In the genomic region with DNA sequence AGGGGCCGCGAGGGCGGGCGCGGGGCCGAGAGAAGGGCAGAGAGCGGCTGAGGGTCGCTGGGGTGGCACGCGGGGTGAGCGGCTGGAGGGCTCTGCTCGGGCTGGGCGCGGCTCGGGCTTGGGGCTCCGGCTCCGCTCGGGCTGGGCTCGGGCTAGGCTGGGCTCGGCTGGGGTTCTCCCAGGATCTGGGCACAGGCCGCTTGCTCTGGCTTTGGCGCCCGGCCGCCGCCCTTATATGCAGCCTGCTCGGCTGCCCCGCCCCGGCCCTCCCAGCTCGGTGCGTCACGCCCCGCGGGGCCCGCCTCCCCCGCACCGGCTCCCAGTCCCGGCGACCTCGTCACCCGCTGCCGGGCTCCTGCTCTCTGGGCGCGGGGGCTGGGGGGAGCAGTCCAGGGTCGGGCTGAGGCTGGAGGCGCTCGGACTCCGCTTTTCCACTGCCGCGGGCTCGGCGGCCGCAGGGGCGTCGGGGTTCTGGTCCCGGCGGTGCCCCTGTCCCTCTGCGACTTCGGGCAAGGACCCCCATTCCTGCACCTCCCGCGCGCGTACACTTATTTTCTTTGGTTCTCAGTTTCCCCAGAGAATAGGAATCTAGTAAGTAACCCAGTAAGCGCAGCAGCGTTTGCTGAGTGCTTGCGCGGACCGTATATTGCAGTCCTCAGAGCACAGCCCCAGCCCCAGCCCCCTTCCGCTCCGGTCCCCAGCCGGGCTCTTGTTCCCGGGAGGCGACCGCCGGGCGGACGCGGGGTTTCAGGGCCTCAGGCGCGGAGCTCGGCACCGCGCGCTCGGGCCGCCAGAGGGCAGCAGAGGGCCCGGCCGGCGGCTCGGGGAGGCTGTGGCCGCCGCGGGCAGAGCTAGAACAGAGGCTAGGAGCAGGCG, we compare ENCODE assay signal across 1 cellular context.
TF ChIP-seq lines count a peak whose summit lies in the region.

A gene with protein sequence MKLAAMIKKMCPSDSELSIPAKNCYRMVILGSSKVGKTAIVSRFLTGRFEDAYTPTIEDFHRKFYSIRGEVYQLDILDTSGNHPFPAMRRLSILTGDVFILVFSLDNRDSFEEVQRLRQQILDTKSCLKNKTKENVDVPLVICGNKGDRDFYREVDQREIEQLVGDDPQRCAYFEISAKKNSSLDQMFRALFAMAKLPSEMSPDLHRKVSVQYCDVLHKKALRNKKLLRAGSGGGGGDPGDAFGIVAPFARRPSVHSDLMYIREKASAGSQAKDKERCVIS (minus strand): TSS at position 207 of the 876 bp plus-strand sequence. CDS start 214 bp downstream, outside the sequence.

TF ChIP-seq in HepG2, 621 proteins besides CTCF, POLR2A, EP300 and RAD21 (continued from another document and continues in another):
- TF ChIP-seq, protein P1, sequence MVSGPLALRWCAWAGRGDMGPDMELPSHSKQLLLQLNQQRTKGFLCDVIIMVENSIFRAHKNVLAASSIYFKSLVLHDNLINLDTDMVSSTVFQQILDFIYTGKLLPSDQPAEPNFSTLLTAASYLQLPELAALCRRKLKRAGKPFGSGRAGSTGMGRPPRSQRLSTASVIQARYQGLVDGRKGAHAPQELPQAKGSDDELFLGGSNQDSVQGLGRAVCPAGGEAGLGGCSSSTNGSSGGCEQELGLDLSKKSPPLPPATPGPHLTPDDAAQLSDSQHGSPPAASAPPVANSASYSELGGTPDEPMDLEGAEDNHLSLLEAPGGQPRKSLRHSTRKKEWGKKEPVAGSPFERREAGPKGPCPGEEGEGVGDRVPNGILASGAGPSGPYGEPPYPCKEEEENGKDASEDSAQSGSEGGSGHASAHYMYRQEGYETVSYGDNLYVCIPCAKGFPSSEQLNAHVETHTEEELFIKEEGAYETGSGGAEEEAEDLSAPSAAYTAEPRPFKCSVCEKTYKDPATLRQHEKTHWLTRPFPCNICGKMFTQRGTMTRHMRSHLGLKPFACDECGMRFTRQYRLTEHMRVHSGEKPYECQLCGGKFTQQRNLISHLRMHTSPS (CRISPR knock-in tag; IDR thresholded peaks at IDR 0.05; ENCODE audit: low read depth) = no peak
- TF ChIP-seq, protein P2, sequence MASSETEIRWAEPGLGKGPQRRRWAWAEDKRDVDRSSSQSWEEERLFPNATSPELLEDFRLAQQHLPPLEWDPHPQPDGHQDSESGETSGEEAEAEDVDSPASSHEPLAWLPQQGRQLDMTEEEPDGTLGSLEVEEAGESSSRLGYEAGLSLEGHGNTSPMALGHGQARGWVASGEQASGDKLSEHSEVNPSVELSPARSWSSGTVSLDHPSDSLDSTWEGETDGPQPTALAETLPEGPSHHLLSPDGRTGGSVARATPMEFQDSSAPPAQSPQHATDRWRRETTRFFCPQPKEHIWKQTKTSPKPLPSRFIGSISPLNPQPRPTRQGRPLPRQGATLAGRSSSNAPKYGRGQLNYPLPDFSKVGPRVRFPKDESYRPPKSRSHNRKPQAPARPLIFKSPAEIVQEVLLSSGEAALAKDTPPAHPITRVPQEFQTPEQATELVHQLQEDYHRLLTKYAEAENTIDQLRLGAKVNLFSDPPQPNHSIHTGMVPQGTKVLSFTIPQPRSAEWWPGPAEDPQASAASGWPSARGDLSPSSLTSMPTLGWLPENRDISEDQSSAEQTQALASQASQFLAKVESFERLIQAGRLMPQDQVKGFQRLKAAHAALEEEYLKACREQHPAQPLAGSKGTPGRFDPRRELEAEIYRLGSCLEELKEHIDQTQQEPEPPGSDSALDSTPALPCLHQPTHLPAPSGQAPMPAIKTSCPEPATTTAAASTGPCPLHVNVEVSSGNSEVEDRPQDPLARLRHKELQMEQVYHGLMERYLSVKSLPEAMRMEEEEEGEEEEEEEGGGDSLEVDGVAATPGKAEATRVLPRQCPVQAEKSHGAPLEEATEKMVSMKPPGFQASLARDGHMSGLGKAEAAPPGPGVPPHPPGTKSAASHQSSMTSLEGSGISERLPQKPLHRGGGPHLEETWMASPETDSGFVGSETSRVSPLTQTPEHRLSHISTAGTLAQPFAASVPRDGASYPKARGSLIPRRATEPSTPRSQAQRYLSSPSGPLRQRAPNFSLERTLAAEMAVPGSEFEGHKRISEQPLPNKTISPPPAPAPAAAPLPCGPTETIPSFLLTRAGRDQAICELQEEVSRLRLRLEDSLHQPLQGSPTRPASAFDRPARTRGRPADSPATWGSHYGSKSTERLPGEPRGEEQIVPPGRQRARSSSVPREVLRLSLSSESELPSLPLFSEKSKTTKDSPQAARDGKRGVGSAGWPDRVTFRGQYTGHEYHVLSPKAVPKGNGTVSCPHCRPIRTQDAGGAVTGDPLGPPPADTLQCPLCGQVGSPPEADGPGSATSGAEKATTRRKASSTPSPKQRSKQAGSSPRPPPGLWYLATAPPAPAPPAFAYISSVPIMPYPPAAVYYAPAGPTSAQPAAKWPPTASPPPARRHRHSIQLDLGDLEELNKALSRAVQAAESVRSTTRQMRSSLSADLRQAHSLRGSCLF (CRISPR knock-in tag; IDR thresholded peaks at IDR 0.05; ENCODE audit: borderline replicate concordance) = no peak
- TF ChIP-seq ZSCAN22 (CRISPR knock-in tag; IDR thresholded peaks at IDR 0.05) (no peak), AGO1 (IDR thresholded peaks at IDR 0.05; ENCODE audit: low read depth, low read length, poor library complexity, severe bottlenecking) (no peak), GABPA (IDR thresholded peaks at IDR 0.05; ENCODE audit: low read depth, low read length) (no peak), GABPA (CRISPR knock-in tag; IDR thresholded peaks at IDR 0.05; ENCODE audit: low read depth) (no peak), ETV5 (CRISPR knock-in tag; IDR thresholded peaks at IDR 0.05; ENCODE audit: borderline replicate concordance) (no peak; the same call in 1 of the 2 replicates), HOXA5 (CRISPR knock-in tag; IDR thresholded peaks at IDR 0.05) (no peak; the same call in 1 of the 2 replicates), ZNF510 (CRISPR knock-in tag; IDR thresholded peaks at IDR 0.05; ENCODE audit: low read depth) (peak; percentile 83; the same call in 1 of the 2 replicates), ATF7 (IDR thresholded peaks at IDR 0.05) (no peak), ATF7 (CRISPR knock-in tag; IDR thresholded peaks at IDR 0.05) (no peak), ZNF143 (CRISPR knock-in tag; IDR thresholded peaks at IDR 0.05) (no peak), NFATC3 (CRISPR knock-in tag; IDR thresholded peaks at IDR 0.05) (no peak), HNRNPL (IDR thresholded peaks at IDR 0.05; ENCODE audit: low read depth, low read length) (no peak; the same call in 1 of the 2 replicates), ZNF839 (CRISPR knock-in tag; IDR thresholded peaks at IDR 0.05; ENCODE audit: borderline replicate concordance) (no peak), ZFP36 (IDR thresholded peaks at IDR 0.05; ENCODE audit: borderline replicate concordance, low read depth, low read length, partially characterized antibody) (no peak), CAMTA2 (CRISPR knock-in tag; IDR thresholded peaks at IDR 0.05; ENCODE audit: borderline replicate concordance) (no peak), ZNF616 (CRISPR knock-in tag; IDR thresholded peaks at IDR 0.05; ENCODE audit: low read depth) (no peak), NFIC (IDR thresholded peaks at IDR 0.05; ENCODE audit: low read length) (no peak), MEIS2 (CRISPR knock-in tag; IDR thresholded peaks at IDR 0.05) (peak; percentile 38), CBFB (CRISPR knock-in tag; IDR thresholded peaks at IDR 0.05) (peak; percentile 35; the same call in 1 of the 2 replicates), ZNF20 (CRISPR knock-in tag; IDR thresholded peaks at IDR 0.05) (no peak), FOXP1 (IDR thresholded peaks at IDR 0.05) (no peak), FOXP1 (CRISPR knock-in tag; IDR thresholded peaks at IDR 0.05) (no peak), CC2D1A (CRISPR knock-in tag; IDR thresholded peaks at IDR 0.05) (no peak), NFYB (CRISPR knock-in tag; IDR thresholded peaks at IDR 0.05) (no peak)
- TF ChIP-seq, protein P3, sequence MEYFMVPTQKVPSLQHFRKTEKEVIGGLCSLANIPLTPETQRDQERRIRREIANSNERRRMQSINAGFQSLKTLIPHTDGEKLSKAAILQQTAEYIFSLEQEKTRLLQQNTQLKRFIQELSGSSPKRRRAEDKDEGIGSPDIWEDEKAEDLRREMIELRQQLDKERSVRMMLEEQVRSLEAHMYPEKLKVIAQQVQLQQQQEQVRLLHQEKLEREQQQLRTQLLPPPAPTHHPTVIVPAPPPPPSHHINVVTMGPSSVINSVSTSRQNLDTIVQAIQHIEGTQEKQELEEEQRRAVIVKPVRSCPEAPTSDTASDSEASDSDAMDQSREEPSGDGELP (IDR thresholded peaks at IDR 0.05; ENCODE audit: borderline replicate concordance, low read depth) = no peak
- TF ChIP-seq, protein P4, sequence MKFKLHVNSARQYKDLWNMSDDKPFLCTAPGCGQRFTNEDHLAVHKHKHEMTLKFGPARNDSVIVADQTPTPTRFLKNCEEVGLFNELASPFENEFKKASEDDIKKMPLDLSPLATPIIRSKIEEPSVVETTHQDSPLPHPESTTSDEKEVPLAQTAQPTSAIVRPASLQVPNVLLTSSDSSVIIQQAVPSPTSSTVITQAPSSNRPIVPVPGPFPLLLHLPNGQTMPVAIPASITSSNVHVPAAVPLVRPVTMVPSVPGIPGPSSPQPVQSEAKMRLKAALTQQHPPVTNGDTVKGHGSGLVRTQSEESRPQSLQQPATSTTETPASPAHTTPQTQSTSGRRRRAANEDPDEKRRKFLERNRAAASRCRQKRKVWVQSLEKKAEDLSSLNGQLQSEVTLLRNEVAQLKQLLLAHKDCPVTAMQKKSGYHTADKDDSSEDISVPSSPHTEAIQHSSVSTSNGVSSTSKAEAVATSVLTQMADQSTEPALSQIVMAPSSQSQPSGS (CRISPR knock-in tag; IDR thresholded peaks at IDR 0.05) = 0 out of 2 replicates have a peak, but pooled peaks have one; percentile 21
- TF ChIP-seq, protein P5, sequence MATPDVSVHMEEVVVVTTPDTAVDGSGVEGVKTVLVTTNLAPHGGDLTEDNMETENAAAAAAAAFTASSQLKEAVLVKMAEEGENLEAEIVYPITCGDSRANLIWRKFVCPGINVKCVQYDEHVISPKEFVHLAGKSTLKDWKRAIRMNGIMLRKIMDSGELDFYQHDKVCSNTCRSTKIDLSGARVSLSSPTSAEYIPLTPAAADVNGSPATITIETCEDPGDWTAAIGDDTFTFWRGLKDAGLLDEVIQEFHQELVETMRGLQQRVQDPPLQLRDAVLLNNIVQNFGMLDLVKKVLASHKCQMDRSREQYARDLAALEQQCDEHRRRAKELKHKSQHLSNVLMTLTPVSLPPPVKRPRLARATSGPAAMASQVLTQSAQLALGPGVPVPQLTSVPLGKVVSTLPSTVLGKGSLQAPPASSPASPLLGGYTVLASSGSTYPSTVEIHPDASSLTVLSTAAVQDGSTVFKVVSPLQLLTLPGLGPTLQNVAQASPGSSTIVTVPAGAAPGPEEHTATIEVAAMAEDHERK (CRISPR knock-in tag; IDR thresholded peaks at IDR 0.05; ENCODE audit: low read depth) = no peak
- TF ChIP-seq, protein P6, sequence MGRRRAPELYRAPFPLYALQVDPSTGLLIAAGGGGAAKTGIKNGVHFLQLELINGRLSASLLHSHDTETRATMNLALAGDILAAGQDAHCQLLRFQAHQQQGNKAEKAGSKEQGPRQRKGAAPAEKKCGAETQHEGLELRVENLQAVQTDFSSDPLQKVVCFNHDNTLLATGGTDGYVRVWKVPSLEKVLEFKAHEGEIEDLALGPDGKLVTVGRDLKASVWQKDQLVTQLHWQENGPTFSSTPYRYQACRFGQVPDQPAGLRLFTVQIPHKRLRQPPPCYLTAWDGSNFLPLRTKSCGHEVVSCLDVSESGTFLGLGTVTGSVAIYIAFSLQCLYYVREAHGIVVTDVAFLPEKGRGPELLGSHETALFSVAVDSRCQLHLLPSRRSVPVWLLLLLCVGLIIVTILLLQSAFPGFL (CRISPR knock-in tag; IDR thresholded peaks at IDR 0.05) = no peak
- TF ChIP-seq, protein P7, sequence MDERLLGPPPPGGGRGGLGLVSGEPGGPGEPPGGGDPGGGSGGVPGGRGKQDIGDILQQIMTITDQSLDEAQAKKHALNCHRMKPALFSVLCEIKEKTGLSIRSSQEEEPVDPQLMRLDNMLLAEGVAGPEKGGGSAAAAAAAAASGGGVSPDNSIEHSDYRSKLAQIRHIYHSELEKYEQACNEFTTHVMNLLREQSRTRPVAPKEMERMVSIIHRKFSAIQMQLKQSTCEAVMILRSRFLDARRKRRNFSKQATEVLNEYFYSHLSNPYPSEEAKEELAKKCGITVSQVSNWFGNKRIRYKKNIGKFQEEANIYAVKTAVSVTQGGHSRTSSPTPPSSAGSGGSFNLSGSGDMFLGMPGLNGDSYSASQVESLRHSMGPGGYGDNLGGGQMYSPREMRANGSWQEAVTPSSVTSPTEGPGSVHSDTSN (CRISPR knock-in tag; IDR thresholded peaks at IDR 0.05) = no peak
- TF ChIP-seq, protein P8, sequence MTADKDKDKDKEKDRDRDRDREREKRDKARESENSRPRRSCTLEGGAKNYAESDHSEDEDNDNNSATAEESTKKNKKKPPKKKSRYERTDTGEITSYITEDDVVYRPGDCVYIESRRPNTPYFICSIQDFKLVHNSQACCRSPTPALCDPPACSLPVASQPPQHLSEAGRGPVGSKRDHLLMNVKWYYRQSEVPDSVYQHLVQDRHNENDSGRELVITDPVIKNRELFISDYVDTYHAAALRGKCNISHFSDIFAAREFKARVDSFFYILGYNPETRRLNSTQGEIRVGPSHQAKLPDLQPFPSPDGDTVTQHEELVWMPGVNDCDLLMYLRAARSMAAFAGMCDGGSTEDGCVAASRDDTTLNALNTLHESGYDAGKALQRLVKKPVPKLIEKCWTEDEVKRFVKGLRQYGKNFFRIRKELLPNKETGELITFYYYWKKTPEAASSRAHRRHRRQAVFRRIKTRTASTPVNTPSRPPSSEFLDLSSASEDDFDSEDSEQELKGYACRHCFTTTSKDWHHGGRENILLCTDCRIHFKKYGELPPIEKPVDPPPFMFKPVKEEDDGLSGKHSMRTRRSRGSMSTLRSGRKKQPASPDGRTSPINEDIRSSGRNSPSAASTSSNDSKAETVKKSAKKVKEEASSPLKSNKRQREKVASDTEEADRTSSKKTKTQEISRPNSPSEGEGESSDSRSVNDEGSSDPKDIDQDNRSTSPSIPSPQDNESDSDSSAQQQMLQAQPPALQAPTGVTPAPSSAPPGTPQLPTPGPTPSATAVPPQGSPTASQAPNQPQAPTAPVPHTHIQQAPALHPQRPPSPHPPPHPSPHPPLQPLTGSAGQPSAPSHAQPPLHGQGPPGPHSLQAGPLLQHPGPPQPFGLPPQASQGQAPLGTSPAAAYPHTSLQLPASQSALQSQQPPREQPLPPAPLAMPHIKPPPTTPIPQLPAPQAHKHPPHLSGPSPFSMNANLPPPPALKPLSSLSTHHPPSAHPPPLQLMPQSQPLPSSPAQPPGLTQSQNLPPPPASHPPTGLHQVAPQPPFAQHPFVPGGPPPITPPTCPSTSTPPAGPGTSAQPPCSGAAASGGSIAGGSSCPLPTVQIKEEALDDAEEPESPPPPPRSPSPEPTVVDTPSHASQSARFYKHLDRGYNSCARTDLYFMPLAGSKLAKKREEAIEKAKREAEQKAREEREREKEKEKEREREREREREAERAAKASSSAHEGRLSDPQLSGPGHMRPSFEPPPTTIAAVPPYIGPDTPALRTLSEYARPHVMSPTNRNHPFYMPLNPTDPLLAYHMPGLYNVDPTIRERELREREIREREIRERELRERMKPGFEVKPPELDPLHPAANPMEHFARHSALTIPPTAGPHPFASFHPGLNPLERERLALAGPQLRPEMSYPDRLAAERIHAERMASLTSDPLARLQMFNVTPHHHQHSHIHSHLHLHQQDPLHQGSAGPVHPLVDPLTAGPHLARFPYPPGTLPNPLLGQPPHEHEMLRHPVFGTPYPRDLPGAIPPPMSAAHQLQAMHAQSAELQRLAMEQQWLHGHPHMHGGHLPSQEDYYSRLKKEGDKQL (CRISPR knock-in tag; IDR thresholded peaks at IDR 0.05; ENCODE audit: low read depth) = no peak
- TF ChIP-seq, protein P9, sequence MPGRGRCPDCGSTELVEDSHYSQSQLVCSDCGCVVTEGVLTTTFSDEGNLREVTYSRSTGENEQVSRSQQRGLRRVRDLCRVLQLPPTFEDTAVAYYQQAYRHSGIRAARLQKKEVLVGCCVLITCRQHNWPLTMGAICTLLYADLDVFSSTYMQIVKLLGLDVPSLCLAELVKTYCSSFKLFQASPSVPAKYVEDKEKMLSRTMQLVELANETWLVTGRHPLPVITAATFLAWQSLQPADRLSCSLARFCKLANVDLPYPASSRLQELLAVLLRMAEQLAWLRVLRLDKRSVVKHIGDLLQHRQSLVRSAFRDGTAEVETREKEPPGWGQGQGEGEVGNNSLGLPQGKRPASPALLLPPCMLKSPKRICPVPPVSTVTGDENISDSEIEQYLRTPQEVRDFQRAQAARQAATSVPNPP (CRISPR knock-in tag; IDR thresholded peaks at IDR 0.05) = no peak
